1 cellular context compared by ENCODE assay signal in the genomic region with DNA sequence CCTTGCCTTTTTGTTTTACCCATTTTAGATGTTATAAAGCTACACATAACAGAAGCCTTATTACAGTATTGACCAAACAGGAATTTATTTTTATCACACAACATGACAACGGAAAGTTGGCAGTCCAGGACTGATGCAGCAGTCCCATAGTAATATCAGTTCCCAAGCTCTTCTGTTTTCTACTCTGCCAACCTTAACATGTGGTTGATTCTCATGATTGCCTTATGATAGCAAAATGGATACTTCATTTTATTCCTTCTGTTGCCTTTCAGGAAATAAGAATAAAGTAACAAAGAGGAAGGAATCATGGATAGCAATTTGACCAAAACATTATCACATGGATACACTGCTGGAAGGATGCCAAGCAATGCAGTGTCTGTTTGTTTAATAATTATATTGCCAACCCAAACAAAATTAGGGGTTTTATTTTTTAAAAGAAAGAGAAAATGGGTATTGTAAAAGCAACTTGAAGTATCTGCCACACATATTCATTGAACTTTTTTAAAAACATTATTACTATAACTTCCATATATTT.
TF ChIP-seq lines count a peak whose summit lies in the region.

No MANE protein-coding gene starts in this region.

TF ChIP-seq in endothelial cell of umbilical vein, 7 proteins besides CTCF, POLR2A, EP300 and RAD21 (continued from another document):
- no peak for TF ChIP-seq POLR2AphosphoS5 (IDR thresholded peaks at IDR 0.05; ENCODE audit: insufficient read depth, low read depth, low read length)
- no peak for TF ChIP-seq FOS (IDR thresholded peaks at IDR 0.05; ENCODE audit: borderline replicate concordance, insufficient read depth, low read length)
TF ChIP-seq in endothelial cell of umbilical vein: peak in this region for 0.
